In genomic region chr16:85015481-85016177, GRCh38 we compare ENCODE assay signal across 1 cellular context.
TF ChIP-seq lines count a peak whose summit lies in the region.

No MANE protein-coding gene starts in this region.

TF ChIP-seq in IMR-90, 13 proteins besides CTCF, POLR2A, EP300 and RAD21:
- TF ChIP-seq MAZ (IDR thresholded peaks at IDR 0.05; ENCODE audit: borderline replicate concordance, low read depth, low read length) = no peak
- TF ChIP-seq USF2 (IDR thresholded peaks at IDR 0.05; ENCODE audit: low read depth, low read length) = peak; percentile 68
- no peak for TF ChIP-seq MXI1 (IDR thresholded peaks at IDR 0.05; ENCODE audit: borderline replicate concordance, low read depth, low read length)
- no peak for TF ChIP-seq SMC3 (IDR thresholded peaks at IDR 0.05; ENCODE audit: low read depth, low read length)
